ENCODE assay signal across 28 cellular contexts in genomic region chr5:91252916-91253315, GRCh38.
"Had no signal": no experiment of that assay in that cellular context is flagged by ENCODE, and none has a peak within 500 bp of the region (broad histone marks: within the 10 kb centered on the region; RNA-seq: fewer than 3 reads in every experiment).

No MANE protein-coding gene starts in this region.

- H3K27me3 Mint-ChIP-seq: stimulated activated naive CD8-positive, alpha-beta T cell treated with anti-CD3 and anti-CD28 coated beads, Interleukin-15, Interleukin-2, amounts not matched to agents 100 ng/mL and 50 ng/mL, for 24 hours; type B pancreatic cell had no signal

- H3K36me3 Mint-ChIP-seq: mesothelial cell of epicardium; stimulated activated effector memory CD8-positive, alpha-beta T cell treated with anti-CD3 and anti-CD28 coated beads, Interleukin-12 subunit alpha, Interleukin-12 subunit beta, amount 100 ng/mL, for 72 hours; type B pancreatic cell had no signal

- H3K9me3 Mint-ChIP-seq: activated T-helper 1 cell treated with anti-CD3 and anti-CD28 coated beads, Interleukin-12 subunit alpha, Interleukin-12 subunit beta, Interleukin-2, Interleukin-4 antibody, amounts not matched to agents 30 ng/mL and 10 ng/mL and 1 ng/mL, durations not matched to agents 14 hours and 24 hours and 36 hours; effector memory CD8-positive, alpha-beta T cell; stimulated activated effector memory CD8-positive, alpha-beta T cell treated with anti-CD3 and anti-CD28 coated beads, Interleukin-12 subunit alpha, Interleukin-12 subunit beta, amount 100 ng/mL, for 72 hours; T-helper 2 cell treated with Interferon-gamma antibody and Interleukin-4, amounts not matched to agents 5 μg/mL and 100 μg/mL, for 36 hours; type B pancreatic cell had no signal

- H3K27ac ChIP-seq: brain microvascular endothelial cell, coronary artery, dorsolateral prefrontal cortex, heart left ventricle, skin epidermis, thoracic aorta, uterus had no signal

- DNase-seq: activated CD4-positive, alpha-beta T cell treated with anti-CD3 and anti-CD28 coated beads for 36 hours; activated CD4-positive, CD25-positive, alpha-beta regulatory T cell; activated gamma-delta T cell; activated naive CD4-positive, alpha-beta T cell treated with anti-CD3 and anti-CD28 coated beads, Interleukin-2, amount 50 U/mL, for 16 hours; amniotic stem cell; brain microvascular endothelial cell; dorsolateral prefrontal cortex; effector memory CD8-positive, alpha-beta T cell; foreskin fibroblast; heart left ventricle; hypothalamus; immature natural killer cell; kidney; naive B cell; occipital lobe; stimulated activated CD4-positive, alpha-beta T cell treated with anti-CD3 and anti-CD28 coated beads, Interleukin-12 subunit alpha, Interleukin-12 subunit beta, amount 100 ng/mL, for 4 hours; stimulated activated CD4-positive, alpha-beta T cell treated with anti-CD3 and anti-CD28 coated beads, Interleukin-4, amount 100 ng/mL, for 24 hours; uterus had no signal

- H3K4me1 ChIP-seq: uterus had no signal

- H3K4me3 ChIP-seq: coronary artery, dorsolateral prefrontal cortex, heart left ventricle, skin epidermis, thoracic aorta, uterus had no signal

- H3K4me1 Mint-ChIP-seq: activated CD4-positive, alpha-beta T cell treated with anti-CD3 and anti-CD28 coated beads for 36 hours; immature natural killer cell; naive B cell; stimulated activated effector memory CD8-positive, alpha-beta T cell treated with anti-CD3 and anti-CD28 coated beads, Interleukin-12 subunit alpha, Interleukin-12 subunit beta, amount 100 ng/mL, for 72 hours had no signal

- H3K9me3 ChIP-seq: uterus had no signal

- H3K4me3 Mint-ChIP-seq: activated CD4-positive, alpha-beta T cell treated with anti-CD3 and anti-CD28 coated beads for 36 hours; activated T-helper 1 cell treated with anti-CD3 and anti-CD28 coated beads, Interleukin-12 subunit alpha, Interleukin-12 subunit beta, Interleukin-2, Interleukin-4 antibody, amounts not matched to agents 30 ng/mL and 10 ng/mL and 1 ng/mL, durations not matched to agents 14 hours and 24 hours and 36 hours; effector memory CD8-positive, alpha-beta T cell; immature natural killer cell; mesothelial cell of epicardium; naive B cell; stimulated activated effector memory CD8-positive, alpha-beta T cell treated with anti-CD3 and anti-CD28 coated beads, Interleukin-12 subunit alpha, Interleukin-12 subunit beta, amount 100 ng/mL, for 72 hours; stimulated activated naive CD8-positive, alpha-beta T cell treated with anti-CD3 and anti-CD28 coated beads, Interleukin-15, Interleukin-2, amounts not matched to agents 100 ng/mL and 50 ng/mL, for 24 hours; T-helper 2 cell treated with Interferon-gamma antibody and Interleukin-4, amounts not matched to agents 5 μg/mL and 100 μg/mL, for 36 hours; type B pancreatic cell had no signal

- H3K27ac Mint-ChIP-seq: activated CD4-positive, alpha-beta T cell treated with anti-CD3 and anti-CD28 coated beads for 36 hours; activated T-helper 1 cell treated with anti-CD3 and anti-CD28 coated beads, Interleukin-12 subunit alpha, Interleukin-12 subunit beta, Interleukin-2, Interleukin-4 antibody, amounts not matched to agents 30 ng/mL and 10 ng/mL and 1 ng/mL, durations not matched to agents 14 hours and 24 hours and 36 hours; effector memory CD8-positive, alpha-beta T cell; immature natural killer cell; mesothelial cell of epicardium; naive B cell; stimulated activated effector memory CD8-positive, alpha-beta T cell treated with anti-CD3 and anti-CD28 coated beads, Interleukin-12 subunit alpha, Interleukin-12 subunit beta, amount 100 ng/mL, for 72 hours; stimulated activated naive CD8-positive, alpha-beta T cell treated with anti-CD3 and anti-CD28 coated beads, Interleukin-15, Interleukin-2, amounts not matched to agents 100 ng/mL and 50 ng/mL, for 24 hours; T-helper 2 cell treated with Interferon-gamma antibody and Interleukin-4, amounts not matched to agents 5 μg/mL and 100 μg/mL, for 36 hours; type B pancreatic cell had no signal

- H3K27me3 ChIP-seq: brain microvascular endothelial cell, dorsolateral prefrontal cortex, heart left ventricle, uterus had no signal

- H3K36me3 ChIP-seq: brain microvascular endothelial cell, heart left ventricle, thoracic aorta, uterus had no signal

- ATAC-seq: activated CD4-positive, alpha-beta T cell treated with anti-CD3 and anti-CD28 coated beads for 36 hours; effector memory CD8-positive, alpha-beta T cell; heart left ventricle; sciatic nerve; stimulated activated effector memory CD8-positive, alpha-beta T cell treated with anti-CD3 and anti-CD28 coated beads, Interleukin-12 subunit alpha, Interleukin-12 subunit beta, amount 100 ng/mL, for 72 hours had no signal
